In genomic region chr7:155069992-155070827, GRCh38 we compare ENCODE assay signal across 9 cellular contexts. TPM values are rescaled to one million over a fixed set of nuclear protein-coding genes. Genes with fewer than 3 reads are reported as not detected.
DNase-seq lines count a peak whose midpoint lies in the region; ATAC-seq and TF ChIP-seq lines count a peak whose summit lies in the region.
"Had no signal": no experiment of that assay in that cellular context is flagged by ENCODE, and none has a peak within 500 bp of the region (broad histone marks: within the 10 kb centered on the region; RNA-seq: fewer than 3 reads in every experiment).

Gene HTR5A (plus strand): TSS chr7:155070324. CDS start chr7:155070900, 576 bp downstream.

- intact Hi-C loops in head of caudate nucleus (cut with DNase I) = no loop called here
- intact Hi-C loops in posterior vena cava (cut with DNase I) = no loop called here
- intact Hi-C loops in upper lobe of right lung (cut with DNase I) = loop anchor here (5.0 kb wide), 1 partner anchor 357 kb away; no protein-coding TSS in a partner anchor

- no peak within 1 kb of the TSS for H3K27ac Mint-ChIP-seq in activated naive CD4-positive, alpha-beta T cell treated with anti-CD3 and anti-CD28 coated beads, Interleukin-2, amount 50 U/mL, for 72 hours
- H3K27ac Mint-ChIP-seq: IgD-negative memory B cell had no signal

- H3K4me3 ChIP-seq in BLaER1 = no peak within 1 kb of the TSS
- H3K4me3 ChIP-seq in SK-N-MC = no peak within 1 kb of the TSS
- no peak within 1 kb of the TSS for H3K4me3 ChIP-seq in upper lobe of right lung

- H3K9me3 ChIP-seq in BLaER1 = no peaks in the 10 kb centered on the region
- no peaks in the 10 kb centered on the region for H3K9me3 ChIP-seq in SK-N-MC (ENCODE audit: low read depth, low read length)
- no peaks in the 10 kb centered on the region for H3K9me3 ChIP-seq in upper lobe of right lung

- no peaks in the 10 kb centered on the region for H3K36me3 ChIP-seq in BLaER1
- no peaks in the 10 kb centered on the region for H3K36me3 ChIP-seq in SK-N-MC (ENCODE audit: insufficient read depth, low read length)
- no peaks in the 10 kb centered on the region for H3K36me3 ChIP-seq in upper lobe of right lung

- TF ChIP-seq CTCF in upper lobe of right lung (IDR thresholded peaks at IDR 0.05) = no peak

- H3K4me2 ChIP-seq in BLaER1 = peak within 1 kb of the TSS; percentile 25; the same call in 1 of the 2 replicates

- peaks cover 14% of the 10 kb centered on the region for H4K20me1 ChIP-seq in BLaER1

- ATAC-seq in GM19328 (IDR thresholded peaks at IDR 0.05; ENCODE audit: unreplicated experiment) (peak; percentile 96), HG03378 (IDR thresholded peaks at IDR 0.05; ENCODE audit: unreplicated experiment) (peak; percentile 86), upper lobe of right lung (peak; percentile 99)
- ATAC-seq in activated naive CD4-positive, alpha-beta T cell treated with anti-CD3 and anti-CD28 coated beads, Interleukin-2, amount 50 U/mL, for 72 hours = peak; percentile 37 to 100

- DNase-seq in SK-N-MC (ENCODE audit: low read depth, low spot score) = peak; percentile 30
- peak in 1 of 2 donors; percentile 90 for DNase-seq in activated naive CD4-positive, alpha-beta T cell treated with anti-CD3 and anti-CD28 coated beads, Interleukin-2, amount 50 U/mL, for 72 hours (ENCODE audit: low spot score in 2 of 2)
- DNase-seq in head of caudate nucleus = peak; percentile 29 to 84 (median 70)
- DNase-seq in posterior vena cava (ENCODE audit: low spot score) = peak; percentile 93
- DNase-seq in upper lobe of right lung = peak; percentile 92

- H3K27ac ChIP-seq in BLaER1 = no peak within 1 kb of the TSS
- H3K27ac ChIP-seq in SK-N-MC = no peak within 1 kb of the TSS
- H3K27ac ChIP-seq in upper lobe of right lung = no peak within 1 kb of the TSS

- peaks cover 0 to 4% of the 10 kb centered on the region in 2 donors for H3K36me3 Mint-ChIP-seq in activated naive CD4-positive, alpha-beta T cell treated with anti-CD3 and anti-CD28 coated beads, Interleukin-2, amount 50 U/mL, for 72 hours
- H3K36me3 Mint-ChIP-seq: IgD-negative memory B cell had no signal

- H3K9ac ChIP-seq in BLaER1 (no peak within 1 kb of the TSS), SK-N-MC (ENCODE audit: insufficient read length) (no peak within 1 kb of the TSS)

- H3K9me3 Mint-ChIP-seq in activated naive CD4-positive, alpha-beta T cell treated with anti-CD3 and anti-CD28 coated beads, Interleukin-2, amount 50 U/mL, for 72 hours = peaks cover 0 to 5% of the 10 kb centered on the region in 2 donors

- H3K4me1 ChIP-seq in BLaER1 (peaks cover 5% of the 10 kb centered on the region; the same call in 1 of the 2 replicates), upper lobe of right lung (no peaks in the 10 kb centered on the region)

- H3K27me3 ChIP-seq in BLaER1 = peaks cover 12% of the 10 kb centered on the region; the same call in 1 of the 2 replicates
- peaks cover 24% of the 10 kb centered on the region for H3K27me3 ChIP-seq in upper lobe of right lung

RNA-seq across cellular contexts. Expression of gene HTR5A, which starts in this region (rescaled TPM):
- total RNA-seq in activated naive CD4-positive, alpha-beta T cell treated with anti-CD3 and anti-CD28 coated beads, Interleukin-2, amount 50 U/mL, for 72 hours = not detected
- not detected for total RNA-seq in posterior vena cava
- total RNA-seq in upper lobe of right lung = not detected

Comparison
In these comparisons a context has a peak if more than half of its experiments do, and no peak if none do; other contexts are left out.
1. Peak in ATAC-seq in activated naive CD4-positive, alpha-beta T cell treated with anti-CD3 and anti-CD28 coated beads, Interleukin-2, amount 50 U/mL, for 72 hours; RNA of the gene not detected or under 1 TPM.
2. Peak in DNase-seq in posterior vena cava; RNA of the gene not detected or under 1 TPM.
3. Peak in DNase-seq and ATAC-seq in upper lobe of right lung; RNA of the gene not detected or under 1 TPM.